2 cellular contexts compared by ENCODE assay signal in genomic region chr20:62476074-62476838, GRCh38.
A peak's percentile ranks its signal among the peaks of the same experiment; 100 is the strongest.
TF ChIP-seq lines count a peak whose summit lies in the region.

No MANE protein-coding gene starts in this region.

TF ChIP-seq in K562, 482 proteins besides CTCF, POLR2A, EP300 and RAD21 (continued from another document and continues in another):
- no peak for TF ChIP-seq ZC3H4 (CRISPR knock-in tag; IDR thresholded peaks at IDR 0.05; ENCODE audit: borderline replicate concordance)
- TF ChIP-seq, protein P1, sequence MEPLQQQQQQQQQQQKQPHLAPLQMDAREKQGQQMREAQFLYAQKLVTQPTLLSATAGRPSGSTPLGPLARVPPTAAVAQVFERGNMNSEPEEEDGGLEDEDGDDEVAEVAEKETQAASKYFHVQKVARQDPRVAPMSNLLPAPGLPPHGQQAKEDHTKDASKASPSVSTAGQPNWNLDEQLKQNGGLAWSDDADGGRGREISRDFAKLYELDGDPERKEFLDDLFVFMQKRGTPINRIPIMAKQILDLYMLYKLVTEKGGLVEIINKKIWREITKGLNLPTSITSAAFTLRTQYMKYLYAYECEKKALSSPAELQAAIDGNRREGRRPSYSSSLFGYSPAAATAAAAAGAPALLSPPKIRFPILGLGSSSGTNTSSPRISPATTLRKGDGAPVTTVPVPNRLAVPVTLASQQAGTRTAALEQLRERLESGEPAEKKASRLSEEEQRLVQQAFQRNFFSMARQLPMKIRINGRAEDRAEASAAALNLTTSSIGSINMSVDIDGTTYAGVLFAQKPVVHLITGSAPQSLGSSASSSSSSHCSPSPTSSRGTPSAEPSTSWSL (CRISPR knock-in tag; IDR thresholded peaks at IDR 0.05; ENCODE audit: borderline replicate concordance) = no peak
- no peak for TF ChIP-seq ZNF311 (CRISPR knock-in tag; IDR thresholded peaks at IDR 0.05)
- TF ChIP-seq SAFB (IDR thresholded peaks at IDR 0.05; ENCODE audit: borderline replicate concordance, low read depth, low read length) = 0 out of 2 replicates have a peak, but pooled peaks have one; percentile 66
- TF ChIP-seq HNRNPK (IDR thresholded peaks at IDR 0.05; ENCODE audit: low read depth, low read length, poor library complexity, severe bottlenecking) = no peak
- TF ChIP-seq CBFA2T3 (IDR thresholded peaks at IDR 0.05) = no peak
- no peak for TF ChIP-seq ZNF780A (CRISPR knock-in tag; IDR thresholded peaks at IDR 0.05)
- peak; percentile 95 for TF ChIP-seq FOXK1 (CRISPR knock-in tag; IDR thresholded peaks at IDR 0.05; ENCODE audit: borderline replicate concordance)
- TF ChIP-seq TFAM (CRISPR knock-in tag; conservative IDR thresholded peaks at IDR 0.05) = no peak
- no peak for TF ChIP-seq ETS1 (conservative IDR thresholded peaks at IDR 0.05; ENCODE audit: control insufficient read depth, low read depth, low read length)
- TF ChIP-seq EWSR1 (IDR thresholded peaks at IDR 0.05; ENCODE audit: borderline replicate concordance, low read depth, partially characterized antibody) = no peak
- TF ChIP-seq MTA2 (IDR thresholded peaks at IDR 0.05; ENCODE audit: low read depth) = no peak
- TF ChIP-seq ZNF24 (IDR thresholded peaks at IDR 0.05) = no peak
- TF ChIP-seq ESRRB (CRISPR knock-in tag; IDR thresholded peaks at IDR 0.05; ENCODE audit: borderline replicate concordance) = no peak
- TF ChIP-seq ZBTB2 (IDR thresholded peaks at IDR 0.05) = 0 out of 2 replicates have a peak, but pooled peaks have one; percentile 18
- no peak for TF ChIP-seq ZNF445 (CRISPR knock-in tag; IDR thresholded peaks at IDR 0.05; ENCODE audit: low read depth)
- no peak; the same call in 1 of the 2 replicates for TF ChIP-seq STAT6 (CRISPR knock-in tag; IDR thresholded peaks at IDR 0.05)
- no peak for TF ChIP-seq MXD1 (CRISPR knock-in tag; IDR thresholded peaks at IDR 0.05; ENCODE audit: borderline replicate concordance, poor library complexity, severe bottlenecking)
- TF ChIP-seq, protein P2, sequence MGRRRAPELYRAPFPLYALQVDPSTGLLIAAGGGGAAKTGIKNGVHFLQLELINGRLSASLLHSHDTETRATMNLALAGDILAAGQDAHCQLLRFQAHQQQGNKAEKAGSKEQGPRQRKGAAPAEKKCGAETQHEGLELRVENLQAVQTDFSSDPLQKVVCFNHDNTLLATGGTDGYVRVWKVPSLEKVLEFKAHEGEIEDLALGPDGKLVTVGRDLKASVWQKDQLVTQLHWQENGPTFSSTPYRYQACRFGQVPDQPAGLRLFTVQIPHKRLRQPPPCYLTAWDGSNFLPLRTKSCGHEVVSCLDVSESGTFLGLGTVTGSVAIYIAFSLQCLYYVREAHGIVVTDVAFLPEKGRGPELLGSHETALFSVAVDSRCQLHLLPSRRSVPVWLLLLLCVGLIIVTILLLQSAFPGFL (CRISPR knock-in tag; IDR thresholded peaks at IDR 0.05) = no peak
- TF ChIP-seq SNIP1 (IDR thresholded peaks at IDR 0.05; ENCODE audit: low read depth) = no peak
- TF ChIP-seq NR2C2 (CRISPR knock-in tag; IDR thresholded peaks at IDR 0.05) = no peak
- no peak for TF ChIP-seq NR2C2 (tag; IDR thresholded peaks at IDR 0.05)
- TF ChIP-seq NFYB (IDR thresholded peaks at IDR 0.05; ENCODE audit: extremely low read depth, insufficient read length) = no peak
- TF ChIP-seq CEBPG (CRISPR knock-in tag; IDR thresholded peaks at IDR 0.05) = 0 out of 2 replicates have a peak, but pooled peaks have one; percentile 30
- TF ChIP-seq CEBPG (tag; conservative IDR thresholded peaks at IDR 0.05 in 1 of 2, IDR thresholded peaks at IDR 0.05 in 1 of 2) = no peak

TF ChIP-seq in HepG2, 621 proteins besides CTCF, POLR2A, EP300 and RAD21 (continued from another document and continues in another):
- no peak for TF ChIP-seq NFE2L1 (CRISPR knock-in tag; IDR thresholded peaks at IDR 0.05; ENCODE audit: borderline replicate concordance)
- no peak for TF ChIP-seq ZNF143 (CRISPR knock-in tag; IDR thresholded peaks at IDR 0.05)
- TF ChIP-seq ZNF232 (CRISPR knock-in tag; IDR thresholded peaks at IDR 0.05; ENCODE audit: borderline replicate concordance) = no peak
- peak; percentile 79 for TF ChIP-seq ZNF883 (CRISPR knock-in tag; IDR thresholded peaks at IDR 0.05; ENCODE audit: not compliant biosample characterization)
- TF ChIP-seq EEA1 (CRISPR knock-in tag; IDR thresholded peaks at IDR 0.05; ENCODE audit: borderline replicate concordance) = 0 out of 2 replicates have a peak, but pooled peaks have one; percentile 54
- peak; percentile 88 for TF ChIP-seq ZNF512 (CRISPR knock-in tag; IDR thresholded peaks at IDR 0.05)
- no peak for TF ChIP-seq ZNF646 (CRISPR knock-in tag; IDR thresholded peaks at IDR 0.05)
- TF ChIP-seq MIXL1 (CRISPR knock-in tag; IDR thresholded peaks at IDR 0.05) = no peak
- TF ChIP-seq ZSCAN9 (CRISPR knock-in tag; IDR thresholded peaks at IDR 0.05; ENCODE audit: borderline replicate concordance) = no peak
- no peak for TF ChIP-seq HHEX (CRISPR knock-in tag; IDR thresholded peaks at IDR 0.05)
- peak; percentile 54; the same call in 1 of the 2 replicates for TF ChIP-seq MXD1 (CRISPR knock-in tag; IDR thresholded peaks at IDR 0.05)
- TF ChIP-seq ZNF746 (CRISPR knock-in tag; IDR thresholded peaks at IDR 0.05) = 0 out of 2 replicates have a peak, but pooled peaks have one; percentile 24
- TF ChIP-seq ARNT (IDR thresholded peaks at IDR 0.05) = no peak
- TF ChIP-seq ZMAT5 (CRISPR knock-in tag; IDR thresholded peaks at IDR 0.05; ENCODE audit: borderline replicate concordance, low read depth) = no peak
- no peak for TF ChIP-seq NFATC3 (CRISPR knock-in tag; IDR thresholded peaks at IDR 0.05)
- TF ChIP-seq SALL2 (CRISPR knock-in tag; IDR thresholded peaks at IDR 0.05) = no peak
- TF ChIP-seq ZNF784 (CRISPR knock-in tag; IDR thresholded peaks at IDR 0.05; ENCODE audit: borderline replicate concordance) = no peak
- no peak for TF ChIP-seq ZNF451 (CRISPR knock-in tag; IDR thresholded peaks at IDR 0.05)
- TF ChIP-seq JDP2 (CRISPR knock-in tag; IDR thresholded peaks at IDR 0.05; ENCODE audit: borderline replicate concordance) = no peak
- TF ChIP-seq, protein P3, sequence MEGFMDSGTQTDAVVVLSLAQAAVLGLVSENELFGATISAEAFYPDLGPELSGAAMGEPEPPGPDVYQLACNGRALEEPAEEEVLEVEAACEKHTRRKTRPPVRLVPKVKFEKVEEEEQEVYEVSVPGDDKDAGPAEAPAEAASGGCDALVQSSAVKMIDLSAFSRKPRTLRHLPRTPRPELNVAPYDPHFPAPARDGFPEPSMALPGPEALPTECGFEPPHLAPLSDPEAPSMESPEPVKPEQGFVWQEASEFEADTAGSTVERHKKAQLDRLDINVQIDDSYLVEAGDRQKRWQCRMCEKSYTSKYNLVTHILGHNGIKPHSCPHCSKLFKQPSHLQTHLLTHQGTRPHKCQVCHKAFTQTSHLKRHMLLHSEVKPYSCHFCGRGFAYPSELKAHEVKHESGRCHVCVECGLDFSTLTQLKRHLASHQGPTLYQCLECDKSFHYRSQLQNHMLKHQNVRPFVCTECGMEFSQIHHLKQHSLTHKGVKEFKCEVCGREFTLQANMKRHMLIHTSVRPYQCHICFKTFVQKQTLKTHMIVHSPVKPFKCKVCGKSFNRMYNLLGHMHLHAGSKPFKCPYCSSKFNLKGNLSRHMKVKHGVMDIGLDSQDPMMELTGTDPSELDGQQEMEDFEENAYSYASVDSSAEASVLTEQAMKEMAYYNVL (CRISPR knock-in tag; IDR thresholded peaks at IDR 0.05; ENCODE audit: borderline replicate concordance) = no peak
- TF ChIP-seq, protein P4, sequence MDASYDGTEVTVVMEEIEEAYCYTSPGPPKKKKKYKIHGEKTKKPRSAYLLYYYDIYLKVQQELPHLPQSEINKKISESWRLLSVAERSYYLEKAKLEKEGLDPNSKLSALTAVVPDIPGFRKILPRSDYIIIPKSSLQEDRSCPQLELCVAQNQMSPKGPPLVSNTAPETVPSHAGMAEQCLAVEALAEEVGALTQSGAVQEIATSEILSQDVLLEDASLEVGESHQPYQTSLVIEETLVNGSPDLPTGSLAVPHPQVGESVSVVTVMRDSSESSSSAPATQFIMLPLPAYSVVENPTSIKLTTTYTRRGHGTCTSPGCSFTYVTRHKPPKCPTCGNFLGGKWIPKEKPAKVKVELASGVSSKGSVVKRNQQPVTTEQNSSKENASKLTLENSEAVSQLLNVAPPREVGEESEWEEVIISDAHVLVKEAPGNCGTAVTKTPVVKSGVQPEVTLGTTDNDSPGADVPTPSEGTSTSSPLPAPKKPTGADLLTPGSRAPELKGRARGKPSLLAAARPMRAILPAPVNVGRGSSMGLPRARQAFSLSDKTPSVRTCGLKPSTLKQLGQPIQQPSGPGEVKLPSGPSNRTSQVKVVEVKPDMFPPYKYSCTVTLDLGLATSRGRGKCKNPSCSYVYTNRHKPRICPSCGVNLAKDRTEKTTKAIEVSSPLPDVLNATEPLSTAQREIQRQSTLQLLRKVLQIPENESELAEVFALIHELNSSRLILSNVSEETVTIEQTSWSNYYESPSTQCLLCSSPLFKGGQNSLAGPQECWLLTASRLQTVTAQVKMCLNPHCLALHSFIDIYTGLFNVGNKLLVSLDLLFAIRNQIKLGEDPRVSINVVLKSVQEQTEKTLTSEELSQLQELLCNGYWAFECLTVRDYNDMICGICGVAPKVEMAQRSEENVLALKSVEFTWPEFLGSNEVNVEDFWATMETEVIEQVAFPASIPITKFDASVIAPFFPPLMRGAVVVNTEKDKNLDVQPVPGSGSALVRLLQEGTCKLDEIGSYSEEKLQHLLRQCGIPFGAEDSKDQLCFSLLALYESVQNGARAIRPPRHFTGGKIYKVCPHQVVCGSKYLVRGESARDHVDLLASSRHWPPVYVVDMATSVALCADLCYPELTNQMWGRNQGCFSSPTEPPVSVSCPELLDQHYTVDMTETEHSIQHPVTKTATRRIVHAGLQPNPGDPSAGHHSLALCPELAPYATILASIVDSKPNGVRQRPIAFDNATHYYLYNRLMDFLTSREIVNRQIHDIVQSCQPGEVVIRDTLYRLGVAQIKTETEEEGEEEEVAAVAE (CRISPR knock-in tag; IDR thresholded peaks at IDR 0.05; ENCODE audit: borderline replicate concordance) = no peak
